In genomic region chr20:32505723-32506473, GRCh38 we compare ENCODE assay signal across 17 cellular contexts.
DNase-seq lines count a peak whose midpoint lies in the region; ATAC-seq, FAIRE-seq and TF ChIP-seq lines count a peak whose summit lies in the region.
"Had no signal": no experiment of that assay in that cellular context is flagged by ENCODE, and none has a peak within 500 bp of the region (broad histone marks: within the 10 kb centered on the region; RNA-seq: fewer than 3 reads in every experiment).

No MANE protein-coding gene starts in this region.

- no peak for DNase-seq in stimulated activated naive CD8-positive, alpha-beta T cell treated with anti-CD3 and anti-CD28 coated beads, Interleukin-15, Interleukin-2, amounts not matched to agents 100 U/mL and 50 U/mL, for 24 hours
- peak; percentile 47 for DNase-seq in SIG-M5 (lab: John Stamatoyannopoulos, UW)
- DNase-seq in kidney, result peak; percentile 41
- no peak for DNase-seq in upper lobe of right lung
- no peak for DNase-seq in NCI-H1694 treated with DMSO at 0.1 percent for 48 hours (lab: John Stamatoyannopoulos, UW)
- DNase-seq in DMS 273 treated with DMSO at 0.1 percent for 48 hours (lab: John Stamatoyannopoulos, UW), result no peak
- no peak for DNase-seq in vagina (ENCODE audit: extremely low spot score in 2 of 2)
- DNase-seq: activated B cell treated with CpG ODN at 0.5 μM for 24 hours; activated CD8-positive, alpha-beta memory T cell treated with anti-CD3 and anti-CD28 coated beads, Interleukin-2, amount 50 U/mL, for 48 hours; DMS153; NCI-H2029 treated with DMSO at 0.1 percent for 48 hours; NCI-H510A treated with DMSO at 0.1 percent for 48 hours; PC-3; psoas muscle; stimulated activated CD4-positive, alpha-beta T cell treated with anti-CD3 and anti-CD28 coated beads, Interleukin-12 subunit alpha, Interleukin-12 subunit beta, amount 100 ng/mL, for 4 hours had no signal

- FAIRE-seq in kidney (lab: Jason Lieb, UNC), result no peak
- FAIRE-seq: GM18507 had no signal

- H3K4me3 ChIP-seq in kidney (ENCODE audit: low read length in 2 of 2), result no peak overlapping the region
- no peak overlapping the region for H3K4me3 ChIP-seq in upper lobe of right lung
- H3K4me3 ChIP-seq in vagina, result no peak overlapping the region
- H3K4me3 ChIP-seq: psoas muscle had no signal

- peak overlapping the region; percentile 43 for H3K27ac Mint-ChIP-seq in stimulated activated naive CD8-positive, alpha-beta T cell treated with anti-CD3 and anti-CD28 coated beads, Interleukin-15, Interleukin-2, amounts not matched to agents 100 ng/mL and 50 ng/mL, for 24 hours
- H3K27ac Mint-ChIP-seq: activated B cell treated with CpG ODN at 0.5 μM for 24 hours had no signal

- H3K36me3 Mint-ChIP-seq in stimulated activated naive CD8-positive, alpha-beta T cell treated with anti-CD3 and anti-CD28 coated beads, Interleukin-15, Interleukin-2, amounts not matched to agents 100 ng/mL and 50 ng/mL, for 24 hours (ENCODE audit: low read depth), result peaks cover 4% of the 10 kb centered on the region

- H3K4me1 ChIP-seq in kidney (ENCODE audit: control insufficient read depth in 1 of 2, insufficient read depth in 1 of 2, low read depth in 1 of 2, low read length in 2 of 2), result peaks cover 3% of the 10 kb centered on the region in 2 donors
- peaks cover 16% of the 10 kb centered on the region for H3K4me1 ChIP-seq in upper lobe of right lung
- peaks cover 13% of the 10 kb centered on the region for H3K4me1 ChIP-seq in vagina
- H3K4me1 ChIP-seq: psoas muscle had no signal

- TF ChIP-seq CTCF in kidney (IDR thresholded peaks at IDR 0.05; ENCODE audit: borderline replicate concordance, extremely low read depth, insufficient read depth) (no peak), upper lobe of right lung (IDR thresholded peaks at IDR 0.05) (no peak), vagina (IDR thresholded peaks at IDR 0.05) (no peak)

- TF ChIP-seq POLR2A in vagina (IDR thresholded peaks at IDR 0.05), result no peak

- no peak overlapping the region for H3K27ac ChIP-seq in kidney (ENCODE audit: low read depth in 2 of 2, low read length in 2 of 2)
- H3K27ac ChIP-seq in upper lobe of right lung, result no peak overlapping the region
- H3K27ac ChIP-seq in vagina, result no peak overlapping the region
- H3K27ac ChIP-seq: psoas muscle had no signal

- no peaks in the 10 kb centered on the region for H3K9me3 Mint-ChIP-seq in stimulated activated naive CD8-positive, alpha-beta T cell treated with anti-CD3 and anti-CD28 coated beads, Interleukin-15, Interleukin-2, amounts not matched to agents 100 ng/mL and 50 ng/mL, for 24 hours
- H3K9me3 Mint-ChIP-seq: activated B cell treated with CpG ODN at 0.5 μM for 24 hours had no signal

- no peaks in the 10 kb centered on the region for H3K27me3 Mint-ChIP-seq in stimulated activated naive CD8-positive, alpha-beta T cell treated with anti-CD3 and anti-CD28 coated beads, Interleukin-15, Interleukin-2, amounts not matched to agents 100 ng/mL and 50 ng/mL, for 24 hours
- H3K27me3 Mint-ChIP-seq: activated B cell treated with CpG ODN at 0.5 μM for 24 hours had no signal

- H3K36me3 ChIP-seq in kidney (ENCODE audit: control insufficient read depth in 1 of 2, insufficient read depth in 2 of 2, low read length in 2 of 2) (no peaks in the 10 kb centered on the region), upper lobe of right lung (no peaks in the 10 kb centered on the region), vagina (no peaks in the 10 kb centered on the region)

- intact Hi-C loops in kidney (cut with DNase I), result no loop called here
- intact Hi-C loops in upper lobe of right lung (cut with DNase I), result no loop called here
- intact Hi-C loops in vagina (cut with DNase I), result no loop called here

- H3K4me3 Mint-ChIP-seq in stimulated activated naive CD8-positive, alpha-beta T cell treated with anti-CD3 and anti-CD28 coated beads, Interleukin-15, Interleukin-2, amounts not matched to agents 100 ng/mL and 50 ng/mL, for 24 hours, result no peak overlapping the region
- H3K4me3 Mint-ChIP-seq: activated B cell treated with CpG ODN at 0.5 μM for 24 hours had no signal

- H3K9me3 ChIP-seq in kidney (ENCODE audit: control insufficient read depth in 1 of 2, low read length in 2 of 2) (no peaks in the 10 kb centered on the region), upper lobe of right lung (no peaks in the 10 kb centered on the region), vagina (no peaks in the 10 kb centered on the region)
- H3K9me3 ChIP-seq: psoas muscle had no signal

- H3K9ac ChIP-seq in kidney (ENCODE audit: low read length in 2 of 2), result no peak overlapping the region

- H3K27me3 ChIP-seq in upper lobe of right lung (no peaks in the 10 kb centered on the region), vagina (no peaks in the 10 kb centered on the region)

- ATAC-seq in stimulated activated naive CD8-positive, alpha-beta T cell treated with anti-CD3 and anti-CD28 coated beads, Interleukin-15, Interleukin-2, amounts not matched to agents 100 U/mL and 50 U/mL, for 24 hours, result no peak
- peak; percentile 28 for ATAC-seq in upper lobe of right lung
- ATAC-seq: PC-3, psoas muscle had no signal

- peaks cover 78% of the 10 kb centered on the region for H3K4me1 Mint-ChIP-seq in stimulated activated naive CD8-positive, alpha-beta T cell treated with anti-CD3 and anti-CD28 coated beads, Interleukin-15, Interleukin-2, amounts not matched to agents 100 ng/mL and 50 ng/mL, for 24 hours (ENCODE audit: low read depth)

Comparison
In these comparisons a context has a peak if more than half of its experiments do, and no peak if none do; other contexts are left out.
1. DNase-seq: peak in SIG-M5 (single experiment) and kidney (single experiment); none in stimulated activated naive CD8-positive, alpha-beta T cell treated with anti-CD3 and anti-CD28 coated beads, Interleukin-15, Interleukin-2, amounts not matched to agents 100 U/mL and 50 U/mL, for 24 hours (single experiment), upper lobe of right lung (single experiment), NCI-H1694 treated with DMSO at 0.1 percent for 48 hours (single experiment), DMS 273 treated with DMSO at 0.1 percent for 48 hours (single experiment) and vagina (0 of 2).